8 cellular contexts compared by ENCODE assay signal in the genomic region with DNA sequence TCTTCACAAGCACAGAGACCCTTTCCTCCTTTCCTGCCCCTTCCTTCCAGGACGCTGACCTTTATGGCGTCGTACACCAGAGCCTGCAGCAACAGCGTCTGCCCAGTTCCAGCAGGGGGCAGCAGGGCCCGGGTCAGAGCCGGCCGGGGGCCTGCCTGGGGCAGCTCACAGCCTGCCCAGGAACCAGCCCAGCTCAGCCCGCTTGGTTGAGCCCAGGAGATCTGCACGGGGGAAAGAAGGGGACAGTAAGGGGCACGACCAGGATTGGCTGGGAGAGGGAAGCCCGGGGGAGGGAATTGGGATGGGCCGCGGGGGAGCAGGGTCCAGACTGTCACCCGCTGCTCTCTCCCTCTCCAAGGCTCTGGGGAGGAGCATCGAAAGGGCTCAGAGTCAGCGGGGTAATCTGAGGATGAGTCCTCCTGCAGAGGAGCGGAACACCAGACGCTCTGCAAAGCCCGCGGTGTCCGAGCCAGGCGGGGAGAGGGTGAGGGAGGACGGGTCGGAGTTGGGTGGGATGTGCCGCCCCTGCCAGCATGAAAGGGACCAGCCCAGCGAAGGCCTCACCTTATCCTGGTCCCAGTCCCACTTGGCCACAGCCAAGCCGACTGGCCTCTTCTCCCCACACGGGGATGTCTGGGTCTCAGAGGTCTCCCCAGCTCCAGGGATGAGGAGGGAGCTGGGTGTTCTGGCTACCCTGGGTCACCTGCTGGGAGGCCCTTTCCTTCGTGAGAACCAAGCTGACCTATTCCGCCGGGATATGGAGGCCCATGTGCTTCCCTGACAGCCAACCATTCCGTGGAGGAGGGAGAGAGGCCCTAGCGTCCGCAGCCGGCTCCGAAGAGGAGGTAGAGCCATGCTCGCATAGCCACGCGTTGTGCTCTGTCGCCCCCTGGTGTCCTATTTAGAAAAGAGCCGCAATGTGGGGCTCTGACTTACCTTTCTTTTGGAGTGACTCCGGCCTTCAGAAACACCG. TPM values are rescaled to one million over a fixed set of nuclear protein-coding genes. Genes with fewer than 3 reads are reported as not detected.
DNase-seq lines count a peak whose midpoint lies in the region; ATAC-seq and TF ChIP-seq lines count a peak whose summit lies in the region.

No MANE protein-coding gene starts in this region.

- no peaks in the 10 kb centered on the region for H3K36me3 ChIP-seq in spleen

- DNase-seq in Daoy (ENCODE audit: low read depth) (peak; percentile 82), NCI-H2227 treated with DMSO at 0.1 percent for 48 hours (lab: John Stamatoyannopoulos, UW) (peak; percentile 65), cardiac fibroblast (ENCODE audit: low read depth in 2 of 2) (peak; percentile 90), inferior parietal cortex (ENCODE audit: extremely low spot score) (peak; percentile 96), spleen (peak; percentile 93)
- DNase-seq in activated CD4-positive, CD25-positive, alpha-beta regulatory T cell (lab: John Stamatoyannopoulos, UW) = peak; percentile 46 to 71 (median 64)

- no peak for TF ChIP-seq POLR2A in spleen (IDR thresholded peaks at IDR 0.05)

- peak; percentile 49 for ATAC-seq in HG02885 (IDR thresholded peaks at IDR 0.05; ENCODE audit: poor library complexity, unreplicated experiment)
- ATAC-seq in HG02588 (IDR thresholded peaks at IDR 0.05; ENCODE audit: unreplicated experiment) = no peak

- H3K4me3 ChIP-seq in cardiac fibroblast (replicated peaks in 1 of 2; ENCODE audit: low read depth in 2 of 2, low read length in 2 of 2) (peak overlapping the region; percentile 2 to 26), spleen (peak overlapping the region; percentile 18 to 71 (median 42))

- H3K9me3 ChIP-seq in spleen = no peaks in the 10 kb centered on the region

- H3K27ac ChIP-seq in spleen = peak overlapping the region in 4 of 8 donors; percentile 34 to 77 (median 56)

- H3K4me1 ChIP-seq in spleen = peaks cover 0 to 21% (median 17%) of the 10 kb centered on the region in 6 donors

- TF ChIP-seq CTCF in cardiac fibroblast (IDR thresholded peaks at IDR 0.05; ENCODE audit: low read depth, low read length) (peak; percentile 97), spleen (IDR thresholded peaks at IDR 0.05 in 8 of 11, conservative IDR thresholded peaks at IDR 0.05 in 3 of 11) (peak; percentile 67 to 93 (median 83))

- 4 to 12% (median 7%) methylated on average over 30 to 43 of the region's 43 CpGs for whole genome bisulfite sequencing in spleen, 5 donors

- intact Hi-C loops in spleen (cut with DNase I; ENCODE audit: low total_unique reads) = loop anchor here (2.0 kb wide), 1 partner anchor 66 kb away; no protein-coding TSS in a partner anchor

- H3K27me3 ChIP-seq in spleen (replicated peaks in 1 of 7) = peaks cover 0 to 42% (median 0%) of the 10 kb centered on the region in 7 donors

RNA-seq across cellular contexts. Expression of a gene that starts 7.4 kb away (rescaled TPM):
- not detected in 2 replicates for total RNA-seq in Daoy (2014; rRNA removed; shearing (Covaris generic))
- total RNA-seq in spleen = under 1 TPM in 1 of 7 donors, not detected in 6; 0.34 TPM
- under 1 TPM in 2 of 3 donors, not detected in 1; 0.03 TPM for polyA plus RNA-seq in spleen

RNA-seq across cellular contexts. Expression of a gene that starts 37.6 kb away (rescaled TPM):
- total RNA-seq in Daoy (2014; rRNA removed; shearing (Covaris generic)) = 0.24 and 0.34 TPM in 2 replicates
- total RNA-seq in spleen = 1 to 10 TPM in 2 of 7 donors, under 1 TPM in 5; 0.13 to 2.8 (median 0.75) TPM
- polyA plus RNA-seq in spleen = 1 to 10 TPM in 2 of 3 donors, under 1 TPM in 1; 0.58 to 1.2 (median 1.0) TPM
